Comparison of ENCODE assay signal across 8 cellular contexts in the genomic region with DNA sequence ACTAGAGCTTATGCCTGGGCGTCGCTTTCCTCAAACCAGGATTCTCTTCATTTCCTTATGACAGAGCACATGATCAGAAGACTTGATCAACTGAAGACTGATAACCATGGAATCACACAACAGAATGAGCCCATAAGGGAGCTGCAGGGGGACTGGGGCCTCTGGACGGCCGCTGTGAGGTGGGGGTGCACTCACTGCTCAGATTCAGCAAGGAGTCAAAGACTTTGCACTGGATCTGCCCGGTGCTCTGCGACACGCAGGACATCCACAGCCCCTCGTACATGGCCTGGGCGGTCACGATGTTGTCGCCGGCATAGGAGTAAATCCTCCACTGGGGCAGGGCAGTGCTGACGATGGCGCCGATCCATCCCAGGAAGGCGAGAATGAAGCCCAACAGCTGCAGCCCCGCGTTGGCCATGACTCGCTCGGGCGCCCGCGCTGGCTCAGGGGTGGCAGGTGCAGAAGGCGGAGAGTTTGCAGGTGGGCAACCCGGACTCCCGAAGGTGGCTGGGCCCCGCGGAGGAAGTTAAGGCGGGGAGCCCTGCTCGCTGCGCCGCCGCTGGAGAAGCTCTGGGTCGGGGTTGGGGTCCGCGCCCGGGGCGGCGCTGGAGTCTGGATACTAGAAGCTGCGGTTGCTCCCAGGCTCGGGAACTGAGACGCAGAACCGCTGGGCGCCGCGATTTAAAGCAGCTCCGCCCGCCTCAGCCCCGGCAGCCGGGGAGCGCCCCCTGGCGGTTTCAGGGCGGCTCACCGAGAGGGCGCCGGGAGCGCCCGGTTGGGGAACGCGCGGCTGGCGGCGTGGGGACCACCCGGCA. TPM values are rescaled to one million over a fixed set of nuclear protein-coding genes. Genes with fewer than 3 reads are reported as not detected.
DNase-seq lines count a peak whose midpoint lies in the region; ATAC-seq, FAIRE-seq and TF ChIP-seq lines count a peak whose summit lies in the region.

TSS of gene CLDN1 (minus strand) at position 658 of the 815 bp plus-strand sequence. CDS start at position 418, 240 bp downstream.

- no peak for FAIRE-seq in frontal cortex (lab: Jason Lieb, UNC)

- ATAC-seq in GM21390 (IDR thresholded peaks at IDR 0.05; ENCODE audit: unreplicated experiment): peak; percentile 91
- ATAC-seq in stimulated activated naive CD8-positive, alpha-beta T cell treated with anti-CD3 and anti-CD28 coated beads, Interleukin-15, amount 100 ng/mL, for 72 hours: peak; percentile 83

- H3K9me3 ChIP-seq in HUES6 (ENCODE audit: control insufficient read depth, insufficient read depth, low read depth, low read length) (no peaks in the 10 kb centered on the region), neural progenitor cell (ENCODE audit: low read depth) (no peaks in the 10 kb centered on the region)

- H3K27me3 Mint-ChIP-seq in activated naive CD4-positive, alpha-beta T cell treated with anti-CD3 and anti-CD28 coated beads for 36 hours (ENCODE audit: low read depth): peaks cover 36% of the 10 kb centered on the region
- H3K27me3 Mint-ChIP-seq in neural progenitor cell (ENCODE audit: insufficient read depth, low read depth): peaks cover 13% of the 10 kb centered on the region
- H3K27me3 Mint-ChIP-seq in stimulated activated naive CD8-positive, alpha-beta T cell treated with anti-CD3 and anti-CD28 coated beads, Interleukin-15, amount 100 ng/mL, for 72 hours: peaks cover 67% of the 10 kb centered on the region

- peak within 1 kb of the TSS; percentile 58 for H3K9ac ChIP-seq in HUES6 (ENCODE audit: low read length)
- no peak within 1 kb of the TSS for H3K9ac ChIP-seq in neural progenitor cell

- peaks cover 39% of the 10 kb centered on the region for H3K27me3 ChIP-seq in HUES6 (ENCODE audit: control insufficient read depth, insufficient read depth, low read length)
- H3K27me3 ChIP-seq in neural progenitor cell: peaks cover 34% of the 10 kb centered on the region

- H3K27ac ChIP-seq in HUES6 (ENCODE audit: low read depth, low read length) (no peak within 1 kb of the TSS), neural progenitor cell (no peak within 1 kb of the TSS)

- H3K4me3 Mint-ChIP-seq in activated naive CD4-positive, alpha-beta T cell treated with anti-CD3 and anti-CD28 coated beads for 36 hours: peak within 1 kb of the TSS; percentile 75
- H3K4me3 Mint-ChIP-seq in neural progenitor cell: peak within 1 kb of the TSS; percentile 93
- H3K4me3 Mint-ChIP-seq in stimulated activated naive CD8-positive, alpha-beta T cell treated with anti-CD3 and anti-CD28 coated beads, Interleukin-15, amount 100 ng/mL, for 72 hours: peak within 1 kb of the TSS; percentile 81 to 85

- CTCF ChIA-PET in activated naive CD4-positive, alpha-beta T cell treated with anti-CD3 and anti-CD28 coated beads for 36 hours (lab: Charles Lee): interaction anchor here (0.7 to 2.3 kb wide), 20 partner anchors 15 to 376 kb away, joined by 3 to 14 read pairs (median 4); no protein-coding TSS in a partner anchor

- H2AFZ ChIP-seq in neural progenitor cell (replicated peaks): peak within 1 kb of the TSS; percentile 99

- peak within 1 kb of the TSS; percentile 68 for H3K4me3 ChIP-seq in HUES6 (ENCODE audit: low read depth, low read length)
- peak within 1 kb of the TSS; percentile 79 for H3K4me3 ChIP-seq in neural progenitor cell

- DNase-seq in D341Med (ENCODE audit: low spot score): peak; percentile 91
- DNase-seq in SIG-M5 treated with dmso at 0.1 percent for 504 hours (lab: John Stamatoyannopoulos, UW; ENCODE audit: unreplicated experiment): peak; percentile 45
- DNase-seq in activated naive CD4-positive, alpha-beta T cell treated with anti-CD3 and anti-CD28 coated beads for 36 hours: peak; percentile 75
- peak; percentile 69 to 80 for DNase-seq in frontal cortex (ENCODE audit: low spot score in 2 of 2)
- peak; percentile 96 for DNase-seq in neural progenitor cell (ENCODE audit: low spot score)
- peak; percentile 66 to 73 for DNase-seq in stimulated activated naive CD8-positive, alpha-beta T cell treated with anti-CD3 and anti-CD28 coated beads, Interleukin-15, amount 100 ng/mL, for 72 hours

- no peaks in the 10 kb centered on the region for H3F3A ChIP-seq in neural progenitor cell (ENCODE audit: low read depth)

- no peaks in the 10 kb centered on the region for H3K79me2 ChIP-seq in neural progenitor cell (ENCODE audit: low read depth)

- intact Hi-C loops in activated naive CD4-positive, alpha-beta T cell treated with anti-CD3 and anti-CD28 coated beads for 36 hours (cut with micrococcal nuclease): loop anchor here (1.0 to 10.0 kb wide), 5 partner anchors 97 to 1017 kb away; no protein-coding TSS in a partner anchor

- no peaks in the 10 kb centered on the region for H3K36me3 ChIP-seq in HUES6 (ENCODE audit: control insufficient read depth, insufficient read depth, low read length)
- no peaks in the 10 kb centered on the region for H3K36me3 ChIP-seq in neural progenitor cell

- H3K4me2 ChIP-seq in neural progenitor cell: peak within 1 kb of the TSS; percentile 94

- H3K4me1 Mint-ChIP-seq in activated naive CD4-positive, alpha-beta T cell treated with anti-CD3 and anti-CD28 coated beads for 36 hours (ENCODE audit: low read depth): peaks cover 30% of the 10 kb centered on the region
- H3K4me1 Mint-ChIP-seq in neural progenitor cell: peaks cover 35% of the 10 kb centered on the region
- peaks cover 36% of the 10 kb centered on the region for H3K4me1 Mint-ChIP-seq in stimulated activated naive CD8-positive, alpha-beta T cell treated with anti-CD3 and anti-CD28 coated beads, Interleukin-15, amount 100 ng/mL, for 72 hours

- no peak within 1 kb of the TSS for H3K27ac Mint-ChIP-seq in activated naive CD4-positive, alpha-beta T cell treated with anti-CD3 and anti-CD28 coated beads for 36 hours
- H3K27ac Mint-ChIP-seq in neural progenitor cell: peak within 1 kb of the TSS; percentile 31
- H3K27ac Mint-ChIP-seq in stimulated activated naive CD8-positive, alpha-beta T cell treated with anti-CD3 and anti-CD28 coated beads, Interleukin-15, amount 100 ng/mL, for 72 hours: peak within 1 kb of the TSS in 1 of 2 donors; percentile 48

- no peaks in the 10 kb centered on the region for H3K36me3 Mint-ChIP-seq in activated naive CD4-positive, alpha-beta T cell treated with anti-CD3 and anti-CD28 coated beads for 36 hours (ENCODE audit: low read depth)
- no peaks in the 10 kb centered on the region for H3K36me3 Mint-ChIP-seq in neural progenitor cell

- no peaks in the 10 kb centered on the region for H4K20me1 ChIP-seq in neural progenitor cell (ENCODE audit: low read depth)

- H3K4me1 ChIP-seq in HUES6 (ENCODE audit: control insufficient read depth, insufficient read depth, low read length) (peaks cover 27% of the 10 kb centered on the region), neural progenitor cell (peaks cover 3% of the 10 kb centered on the region)

- no peaks in the 10 kb centered on the region for H3K9me3 Mint-ChIP-seq in activated naive CD4-positive, alpha-beta T cell treated with anti-CD3 and anti-CD28 coated beads for 36 hours
- H3K9me3 Mint-ChIP-seq in neural progenitor cell: no peaks in the 10 kb centered on the region
- no peaks in the 10 kb centered on the region for H3K9me3 Mint-ChIP-seq in stimulated activated naive CD8-positive, alpha-beta T cell treated with anti-CD3 and anti-CD28 coated beads, Interleukin-15, amount 100 ng/mL, for 72 hours

- peak; percentile 93 for TF ChIP-seq CTCF in neural progenitor cell (IDR thresholded peaks at IDR 0.05)

RNA-seq across cellular contexts. Expression of gene CLDN1, which starts in this region (rescaled TPM):
- total RNA-seq in activated naive CD4-positive, alpha-beta T cell treated with anti-CD3 and anti-CD28 coated beads for 36 hours: under 1 TPM; 0.88 to 0.96 TPM
- 4.1 TPM for total RNA-seq in frontal cortex
- 0.24 and 0.34 TPM in 2 replicates for total RNA-seq in neural progenitor cell (ENCODE audit: low replicate concordance)

Comparison
In these comparisons a context has a peak if more than half of its experiments do, and no peak if none do; other contexts are left out.
1. Peak in DNase-seq in activated naive CD4-positive, alpha-beta T cell treated with anti-CD3 and anti-CD28 coated beads for 36 hours; RNA of the gene not detected or under 1 TPM.
2. Peak in DNase-seq, H3K4me3 ChIP-seq and H3K4me2 ChIP-seq in neural progenitor cell; RNA of the gene not detected or under 1 TPM.
3. DNase-seq: peak in every context shown above with its lines; median percentile 96 in neural progenitor cell; 91 in D341Med; 75 in activated naive CD4-positive, alpha-beta T cell treated with anti-CD3 and anti-CD28 coated beads for 36 hours; 74 in frontal cortex; 70 in stimulated activated naive CD8-positive, alpha-beta T cell treated with anti-CD3 and anti-CD28 coated beads, Interleukin-15, amount 100 ng/mL, for 72 hours; 45 in SIG-M5 treated with dmso at 0.1 percent for 504 hours.